In the genomic region with DNA sequence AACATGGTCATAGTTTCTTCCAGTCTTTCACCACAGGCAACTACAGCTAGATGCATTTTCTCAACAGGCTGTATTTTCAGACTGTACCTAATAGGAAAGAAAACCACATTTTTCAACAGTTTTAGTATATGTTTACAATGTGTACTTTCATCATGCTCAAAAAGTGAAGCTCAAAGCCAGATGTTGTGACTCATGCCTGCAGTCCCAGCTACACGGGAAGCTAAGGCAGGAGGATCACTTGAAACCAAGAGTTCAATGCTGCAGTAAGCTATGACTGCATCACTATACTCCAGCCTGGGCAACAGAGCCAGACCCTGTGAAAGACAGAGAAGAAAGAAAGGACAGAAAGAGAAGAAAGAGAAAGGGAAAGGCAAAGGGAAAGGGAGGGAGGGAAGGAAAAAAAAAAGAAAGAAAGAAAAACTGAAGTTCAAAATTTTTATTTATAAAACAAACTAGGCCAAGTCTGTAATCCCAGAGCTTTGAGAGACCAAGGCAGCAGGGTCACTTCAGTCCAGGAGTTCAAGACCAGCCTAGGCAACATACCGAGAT, we compare ENCODE assay signal across 1 cellular context.
TF ChIP-seq lines count a peak whose summit lies in the region.

No MANE protein-coding gene starts in this region.

TF ChIP-seq in endothelial cell of umbilical vein, 7 proteins besides CTCF, POLR2A, EP300 and RAD21:
- TF ChIP-seq FOS (IDR thresholded peaks at IDR 0.05; ENCODE audit: borderline replicate concordance, insufficient read depth, low read length): peak; percentile 57
- no peak for TF ChIP-seq MYC (IDR thresholded peaks at IDR 0.05; ENCODE audit: low read depth, low read length)
- TF ChIP-seq JUN (IDR thresholded peaks at IDR 0.05; ENCODE audit: borderline replicate concordance, insufficient read depth, insufficient read length, low read depth): peak; percentile 31
